8 cellular contexts compared by ENCODE assay signal in the genomic region with DNA sequence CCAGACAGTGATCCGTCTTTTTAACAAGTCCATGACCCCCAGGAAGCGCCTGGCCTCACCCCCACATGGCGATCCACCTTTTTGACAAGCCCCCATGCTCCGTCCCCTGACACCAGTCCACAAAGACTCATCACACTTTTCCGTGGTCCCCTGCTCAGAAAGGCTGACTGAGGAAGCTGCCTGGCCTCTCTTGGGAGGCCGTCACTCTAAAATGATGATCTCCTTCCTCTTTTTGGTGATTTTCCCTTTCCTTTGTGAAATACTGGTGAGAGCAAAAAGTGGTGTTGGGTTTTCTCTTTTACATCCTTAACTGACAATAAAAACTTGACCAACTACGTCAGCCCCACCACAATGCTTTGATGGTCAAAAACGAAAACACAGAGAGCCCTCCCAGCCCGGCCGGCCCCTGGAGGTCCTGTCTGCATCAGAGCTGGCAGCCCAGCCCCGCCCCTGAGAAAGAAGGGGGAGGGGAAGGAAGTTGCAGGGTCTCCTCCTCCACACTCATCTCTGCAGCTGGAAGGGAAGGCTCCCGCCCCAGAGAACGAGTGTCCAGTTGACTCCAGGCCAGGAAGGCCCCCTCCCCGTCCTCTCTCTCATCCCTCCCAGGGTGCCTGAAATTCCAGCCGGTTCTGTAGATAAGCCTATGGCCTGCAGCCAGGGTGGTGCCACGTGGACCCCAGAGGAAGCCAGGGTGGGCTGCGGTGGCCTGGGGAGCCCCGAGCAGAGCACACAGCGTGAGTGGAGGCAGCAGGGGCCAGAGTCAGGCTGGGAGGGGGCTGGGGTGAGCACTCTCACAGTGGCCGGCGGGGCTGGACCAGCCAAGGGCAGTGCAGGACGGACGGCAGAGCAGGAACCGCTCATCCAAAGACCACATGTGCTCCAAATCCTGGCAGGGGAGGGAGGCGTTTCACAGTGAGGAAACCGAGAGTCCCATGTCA. TPM values are rescaled to one million over a fixed set of nuclear protein-coding genes. Genes with fewer than 3 reads are reported as not detected.
A peak's percentile ranks its signal among the peaks of the same experiment; 100 is the strongest.
DNase-seq lines count a peak whose midpoint lies in the region; ATAC-seq and TF ChIP-seq lines count a peak whose summit lies in the region.

No MANE protein-coding gene starts in this region.

- H2AFZ ChIP-seq in fibroblast of lung (ENCODE audit: low read length) (peak overlapping the region; percentile 1), osteoblast (ENCODE audit: low read length) (peak overlapping the region; percentile 72)

- H3K9me3 ChIP-seq in fibroblast of lung (ENCODE audit: control insufficient read depth, insufficient read depth, low read depth, low read length) (no peaks in the 10 kb centered on the region), osteoblast (ENCODE audit: low read depth, low read length) (no peaks in the 10 kb centered on the region)

- H4K20me1 ChIP-seq in fibroblast of lung (ENCODE audit: control insufficient read depth, extremely low read depth, insufficient read depth, low read length) (no peaks in the 10 kb centered on the region), osteoblast (ENCODE audit: insufficient read depth, low read length) (peaks cover 14% of the 10 kb centered on the region)

- DNase-seq in SIG-M5 treated with dmso at 0.1 percent for 504 hours (lab: John Stamatoyannopoulos, UW; ENCODE audit: unreplicated experiment) (peak; percentile 81), fibroblast of lung (ENCODE audit: low read depth in 2 of 2) (peak; percentile 88 to 95), osteoblast (ENCODE audit: insufficient read length, low spot score, missing footprints) (peak; percentile 98), T-helper 9 cell (no peak), NCI-H82 treated with DMSO at 0.1 percent for 48 hours (lab: John Stamatoyannopoulos, UW; ENCODE audit: unreplicated experiment) (no peak)
- no peak for DNase-seq in stimulated activated CD4-positive, alpha-beta T cell treated with anti-CD3 and anti-CD28 coated beads, Interleukin-2, amount 100 ng/mL, for 48 hours

- H3K27me3 ChIP-seq in fibroblast of lung (ENCODE audit: control insufficient read depth, insufficient read depth, low read length) (no peaks in the 10 kb centered on the region), osteoblast (ENCODE audit: insufficient read depth, low read length) (no peaks in the 10 kb centered on the region)

- peaks cover 3% of the 10 kb centered on the region for H3K79me2 ChIP-seq in fibroblast of lung (ENCODE audit: control insufficient read depth, insufficient read depth, low read length)
- H3K79me2 ChIP-seq in osteoblast (ENCODE audit: insufficient read depth, low read length), result peaks cover 52% of the 10 kb centered on the region

- H3K9ac ChIP-seq in fibroblast of lung (ENCODE audit: insufficient read depth, low read length), result peak overlapping the region; percentile 58

- H3K4me1 ChIP-seq in fibroblast of lung (ENCODE audit: control insufficient read depth, extremely low read depth, insufficient read depth, low read length), result peaks cover 33% of the 10 kb centered on the region
- peaks cover 59% of the 10 kb centered on the region for H3K4me1 ChIP-seq in osteoblast (ENCODE audit: insufficient read depth, low read length)

- ATAC-seq in GM18867 (IDR thresholded peaks at IDR 0.05; ENCODE audit: unreplicated experiment), result peak; percentile 80
- ATAC-seq in HG02943 (IDR thresholded peaks at IDR 0.05; ENCODE audit: low read depth, unreplicated experiment), result peak; percentile 64

- H3K4me3 ChIP-seq in fibroblast of lung (replicated peaks in 1 of 4; ENCODE audit: control extremely low read depth in 1 of 4, insufficient read depth in 1 of 4, low read depth in 3 of 4, low read length in 4 of 4) (peak overlapping the region in 2 of 4 experiments; percentile 18 to 35), osteoblast (ENCODE audit: insufficient read depth, low read length) (peak overlapping the region; percentile 63)

- H3K27ac ChIP-seq in fibroblast of lung (ENCODE audit: insufficient read depth, low read length), result peak overlapping the region; percentile 72
- peak overlapping the region; percentile 86 for H3K27ac ChIP-seq in osteoblast (ENCODE audit: low read depth, low read length)

- peak overlapping the region; percentile 69 for H3K4me2 ChIP-seq in fibroblast of lung (ENCODE audit: extremely low read depth, insufficient read depth, low read length)
- peak overlapping the region; percentile 71 for H3K4me2 ChIP-seq in osteoblast (ENCODE audit: insufficient read depth, low read length)

- no peak for TF ChIP-seq CTCF in fibroblast of lung (conservative IDR thresholded peaks at IDR 0.05 in 1 of 2, IDR thresholded peaks at IDR 0.05 in 1 of 2; ENCODE audit: low read depth in 1 of 2, low read length in 2 of 2)
- no peak for TF ChIP-seq CTCF in osteoblast (IDR thresholded peaks at IDR 0.05; ENCODE audit: extremely low read depth, low read depth, low read length)

- H3K36me3 ChIP-seq in fibroblast of lung (ENCODE audit: control insufficient read depth, insufficient read depth, low read length), result no peaks in the 10 kb centered on the region
- no peaks in the 10 kb centered on the region for H3K36me3 ChIP-seq in osteoblast (ENCODE audit: insufficient read depth, low read length)

RNA-seq across cellular contexts. Expression of a gene that starts 19.9 kb away (rescaled TPM):
- total RNA-seq in fibroblast of lung, result 68.7 and 119 TPM in 2 replicates
- polyA plus RNA-seq in fibroblast of lung, result 17.3 and 18.8 TPM in 2 replicates
- 26.5 and 33.6 TPM in 2 replicates for polyA plus RNA-seq in fibroblast of lung (2012)
- 29.7 and 34.4 TPM in 2 replicates for polyA minus RNA-seq in fibroblast of lung (ENCODE audit: low replicate concordance)
- 83.7 and 85.4 TPM in 2 replicates for total RNA-seq in osteoblast

Comparison
In these comparisons a context has a peak if more than half of its experiments do, and no peak if none do; other contexts are left out.
1. DNase-seq: peak in SIG-M5 treated with dmso at 0.1 percent for 504 hours (single experiment), fibroblast of lung (2 of 2) and osteoblast (single experiment); none in T-helper 9 cell (single experiment), NCI-H82 treated with DMSO at 0.1 percent for 48 hours (single experiment) and stimulated activated CD4-positive, alpha-beta T cell treated with anti-CD3 and anti-CD28 coated beads, Interleukin-2, amount 100 ng/mL, for 48 hours (0 of 2).